In the genomic region with DNA sequence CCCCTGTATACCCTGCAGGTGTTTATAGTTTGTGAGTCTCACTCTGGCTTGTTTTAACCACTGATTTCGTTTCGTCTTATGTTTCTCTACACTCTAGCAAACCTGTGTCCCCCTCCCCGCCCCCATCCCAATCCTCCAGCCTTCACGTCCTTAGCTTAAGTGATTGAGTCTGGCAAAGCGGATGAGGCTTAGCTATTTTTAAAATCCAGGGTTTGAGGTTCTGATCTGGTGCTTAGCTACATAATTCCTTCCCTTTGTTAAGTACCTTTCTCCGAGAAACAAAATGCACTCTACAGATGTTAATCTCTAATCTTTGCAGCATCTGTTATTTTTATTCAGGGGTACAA, we compare ENCODE assay signal across 1 cellular context.
TF ChIP-seq lines count a peak whose summit lies in the region.

No MANE protein-coding gene starts in this region.

TF ChIP-seq in WTC11, 78 proteins besides CTCF, POLR2A, EP300 and RAD21 (continued from another document):
- no peak for TF ChIP-seq TCF7 (CRISPR knock-in tag; IDR thresholded peaks at IDR 0.05; ENCODE audit: low read depth)
- no peak for TF ChIP-seq NR3C1 (CRISPR knock-in tag; conservative IDR thresholded peaks at IDR 0.05; ENCODE audit: low read depth)
- no peak for TF ChIP-seq NFYB (CRISPR knock-in tag; conservative IDR thresholded peaks at IDR 0.05; ENCODE audit: low read depth)
- TF ChIP-seq, protein P1, sequence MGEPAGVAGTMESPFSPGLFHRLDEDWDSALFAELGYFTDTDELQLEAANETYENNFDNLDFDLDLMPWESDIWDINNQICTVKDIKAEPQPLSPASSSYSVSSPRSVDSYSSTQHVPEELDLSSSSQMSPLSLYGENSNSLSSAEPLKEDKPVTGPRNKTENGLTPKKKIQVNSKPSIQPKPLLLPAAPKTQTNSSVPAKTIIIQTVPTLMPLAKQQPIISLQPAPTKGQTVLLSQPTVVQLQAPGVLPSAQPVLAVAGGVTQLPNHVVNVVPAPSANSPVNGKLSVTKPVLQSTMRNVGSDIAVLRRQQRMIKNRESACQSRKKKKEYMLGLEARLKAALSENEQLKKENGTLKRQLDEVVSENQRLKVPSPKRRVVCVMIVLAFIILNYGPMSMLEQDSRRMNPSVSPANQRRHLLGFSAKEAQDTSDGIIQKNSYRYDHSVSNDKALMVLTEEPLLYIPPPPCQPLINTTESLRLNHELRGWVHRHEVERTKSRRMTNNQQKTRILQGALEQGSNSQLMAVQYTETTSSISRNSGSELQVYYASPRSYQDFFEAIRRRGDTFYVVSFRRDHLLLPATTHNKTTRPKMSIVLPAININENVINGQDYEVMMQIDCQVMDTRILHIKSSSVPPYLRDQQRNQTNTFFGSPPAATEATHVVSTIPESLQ (CRISPR knock-in tag; IDR thresholded peaks at IDR 0.05): no peak
- no peak for TF ChIP-seq ZNF219 (CRISPR knock-in tag; IDR thresholded peaks at IDR 0.05; ENCODE audit: borderline replicate concordance)
